In genomic region chr3:48898383-48899234, GRCh38 we compare ENCODE assay signal across 1 cellular context.
TF ChIP-seq lines count a peak whose summit lies in the region.

TSS of gene SLC25A20 (minus strand) at chr3:48898882. CDS start at chr3:48898794, 88 bp downstream.

TF ChIP-seq in HepG2, 621 proteins besides CTCF, POLR2A, EP300 and RAD21 (continued from another document and continues in another):
- TF ChIP-seq MYPOP (CRISPR knock-in tag; IDR thresholded peaks at IDR 0.05) (peak; percentile 90), MEF2D (CRISPR knock-in tag; IDR thresholded peaks at IDR 0.05) (peak; percentile 52; the same call in 1 of the 2 replicates), ZBTB2 (CRISPR knock-in tag; IDR thresholded peaks at IDR 0.05; ENCODE audit: low read depth) (no peak), RFX3 (CRISPR knock-in tag; IDR thresholded peaks at IDR 0.05) (no peak), HIC2 (CRISPR knock-in tag; IDR thresholded peaks at IDR 0.05; ENCODE audit: low read depth) (peak; percentile 79; the same call in 1 of the 2 replicates), BRF2 (CRISPR knock-in tag; IDR thresholded peaks at IDR 0.05) (no peak), MED1 (CRISPR knock-in tag; IDR thresholded peaks at IDR 0.05) (peak; percentile 76), ZNF614 (CRISPR knock-in tag; IDR thresholded peaks at IDR 0.05; ENCODE audit: borderline replicate concordance) (peak; percentile 24; the same call in 1 of the 2 replicates), MXI1 (IDR thresholded peaks at IDR 0.05; ENCODE audit: borderline replicate concordance, low read depth, low read length) (peak; percentile 88; the same call in 2 of the 3 replicates), FOXA3 (CRISPR knock-in tag; IDR thresholded peaks at IDR 0.05) (peak; percentile 36), PAXIP1 (CRISPR knock-in tag; conservative IDR thresholded peaks at IDR 0.05) (peak; percentile 63), FUBP1 (CRISPR knock-in tag; IDR thresholded peaks at IDR 0.05; ENCODE audit: borderline replicate concordance) (no peak), ZNF280D (CRISPR knock-in tag; IDR thresholded peaks at IDR 0.05) (peak; percentile 83), ESRRA (CRISPR knock-in tag; IDR thresholded peaks at IDR 0.05; ENCODE audit: low read depth) (peak; percentile 57), PITX1 (CRISPR knock-in tag; IDR thresholded peaks at IDR 0.05) (peak; percentile 58; the same call in 1 of the 2 replicates), MTERF4 (CRISPR knock-in tag; IDR thresholded peaks at IDR 0.05) (peak; percentile 89; the same call in 1 of the 2 replicates), TAF1 (CRISPR knock-in tag; IDR thresholded peaks at IDR 0.05) (peak; percentile 57), HNRNPL (IDR thresholded peaks at IDR 0.05; ENCODE audit: low read depth, low read length) (peak; percentile 80; the same call in 1 of the 2 replicates), ZNF350 (CRISPR knock-in tag; IDR thresholded peaks at IDR 0.05; ENCODE audit: borderline replicate concordance, low read depth) (peak; percentile 81), DR1 (CRISPR knock-in tag; IDR thresholded peaks at IDR 0.05) (peak; percentile 71), SMAD1 (CRISPR knock-in tag; IDR thresholded peaks at IDR 0.05; ENCODE audit: borderline replicate concordance, low read depth) (peak; percentile 22; the same call in 1 of the 2 replicates), TFAP4 (IDR thresholded peaks at IDR 0.05; ENCODE audit: borderline replicate concordance, low read depth) (peak; percentile 90), ZNF552 (CRISPR knock-in tag; IDR thresholded peaks at IDR 0.05; ENCODE audit: borderline replicate concordance) (no peak), ZNF367 (CRISPR knock-in tag; IDR thresholded peaks at IDR 0.05; ENCODE audit: borderline replicate concordance) (no peak), HNF4G (IDR thresholded peaks at IDR 0.05; ENCODE audit: borderline replicate concordance, low read depth, low read length) (0 out of 2 replicates have a peak, but pooled peaks have one; percentile 6), HNF4G (CRISPR knock-in tag; IDR thresholded peaks at IDR 0.05; ENCODE audit: borderline replicate concordance, low read depth) (no peak), FOXC1 (CRISPR knock-in tag; IDR thresholded peaks at IDR 0.05; ENCODE audit: borderline replicate concordance) (peak; percentile 77), CBX5 (CRISPR knock-in tag; IDR thresholded peaks at IDR 0.05; ENCODE audit: borderline replicate concordance) (0 out of 2 replicates have a peak, but pooled peaks have one; percentile 19), AGO2 (optimal IDR thresholded peaks at IDR 0.05; ENCODE audit: low read depth, low read length) (peak; percentile 44), ZFP90 (CRISPR knock-in tag; IDR thresholded peaks at IDR 0.05; ENCODE audit: borderline replicate concordance) (0 out of 2 replicates have a peak, but pooled peaks have one; percentile 36), ZKSCAN1 (IDR thresholded peaks at IDR 0.05; ENCODE audit: low read length) (peak; percentile 49; the same call in 1 of the 2 replicates), KAT8 (CRISPR knock-in tag; IDR thresholded peaks at IDR 0.05) (peak; percentile 85), STAT5B (CRISPR knock-in tag; IDR thresholded peaks at IDR 0.05) (no peak), TIGD3 (CRISPR knock-in tag; IDR thresholded peaks at IDR 0.05; ENCODE audit: borderline replicate concordance) (peak; percentile 68; the same call in 1 of the 2 replicates), ZNF788 (CRISPR knock-in tag; IDR thresholded peaks at IDR 0.05; ENCODE audit: borderline replicate concordance) (peak; percentile 70; the same call in 1 of the 2 replicates), RXRB (CRISPR knock-in tag; IDR thresholded peaks at IDR 0.05; ENCODE audit: borderline replicate concordance) (peak; percentile 100)
